ENCODE assay signal across 23 cellular contexts in the genomic region with DNA sequence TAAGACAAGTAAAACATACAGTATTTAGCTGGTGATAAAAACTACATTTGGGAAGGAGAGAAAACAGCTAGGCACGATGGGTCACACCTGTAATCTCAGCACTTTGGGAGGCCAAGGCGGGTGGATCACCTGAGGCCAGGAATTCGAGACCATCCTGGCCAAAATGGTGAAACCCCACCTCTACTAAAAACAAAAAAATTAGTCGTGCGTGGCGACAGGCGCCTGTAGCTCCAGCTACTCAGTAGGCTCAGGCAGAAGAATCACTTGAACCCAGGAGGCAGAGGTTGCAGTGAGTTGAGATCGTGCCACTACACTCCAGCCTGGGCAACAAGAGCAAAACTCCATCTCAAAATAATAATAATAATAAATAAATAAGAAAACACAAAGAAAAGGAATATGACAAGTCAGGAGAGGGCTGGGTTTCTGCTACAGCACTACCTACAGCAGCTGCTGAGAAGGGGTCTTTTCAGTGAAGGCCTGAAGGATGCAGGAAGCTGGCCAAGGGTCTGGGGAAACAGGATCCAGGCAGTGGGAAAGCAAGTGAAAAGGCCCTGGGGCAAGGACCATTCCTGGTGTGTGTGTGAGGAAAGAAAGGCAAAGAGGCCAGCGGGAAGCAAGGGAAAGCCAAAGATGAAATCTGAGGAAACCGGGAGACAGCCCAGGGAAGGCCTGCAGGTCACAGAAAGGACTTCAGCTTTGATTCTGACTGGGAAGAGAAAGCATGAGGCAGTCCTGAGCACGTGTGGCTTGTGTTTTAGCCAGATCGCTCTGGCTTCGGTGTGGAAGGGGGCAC. TPM values are rescaled to one million over a fixed set of nuclear protein-coding genes. Genes with fewer than 3 reads are reported as not detected.
DNase-seq lines count a peak whose midpoint lies in the region; ATAC-seq and TF ChIP-seq lines count a peak whose summit lies in the region.
"Had no signal": no experiment of that assay in that cellular context is flagged by ENCODE, and none has a peak within 500 bp of the region (broad histone marks: within the 10 kb centered on the region; RNA-seq: fewer than 3 reads in every experiment).

No MANE protein-coding gene starts in this region.

- H4K8ac ChIP-seq in IMR-90 (ENCODE audit: low read depth in 2 of 2, low read length in 2 of 2): no peak overlapping the region

- peaks cover 11% of the 10 kb centered on the region for H3K36me3 ChIP-seq in IMR-90 (ENCODE audit: control insufficient read depth, insufficient read depth, low read length)
- peaks cover 18% of the 10 kb centered on the region for H3K36me3 ChIP-seq in left ventricle myocardium inferior
- no peaks in the 10 kb centered on the region for H3K36me3 ChIP-seq in gastrocnemius medialis
- H3K36me3 ChIP-seq: ovary had no signal

- no peak overlapping the region for H2BK20ac ChIP-seq in IMR-90 (ENCODE audit: low read depth, low read length)

- BruUV-seq in IMR-90 (replicated peaks; lab: Mats Ljungman, UMichigan): no TSS peak

- H4K91ac ChIP-seq in IMR-90 (ENCODE audit: insufficient read depth, low read depth, low read length): no peak overlapping the region

- H3K18ac ChIP-seq in IMR-90 (ENCODE audit: low read depth, low read length): no peak overlapping the region

- H3K36me3 Mint-ChIP-seq in activated naive CD4-positive, alpha-beta T cell treated with anti-CD3 and anti-CD28 coated beads for 36 hours (ENCODE audit: low read depth): peaks cover 2% of the 10 kb centered on the region
- H3K36me3 Mint-ChIP-seq in T-cell: peaks cover 31% of the 10 kb centered on the region

- CTCF ChIA-PET in activated naive CD4-positive, alpha-beta T cell treated with anti-CD3 and anti-CD28 coated beads for 36 hours (lab: Charles Lee): interaction anchor here (1.0 to 2.6 kb wide), 2 partner anchors 17 to 69 kb away, joined by 4 to 11 read pairs; no protein-coding TSS in a partner anchor
- CTCF ChIA-PET in IMR-90 (lab: Yijun Ruan, JAX): interaction anchor here (0.7 kb wide), 1 partner anchor 71 kb away, joined by 5 read pairs; no protein-coding TSS in a partner anchor
- CTCF ChIA-PET in T-cell (lab: Charles Lee): no interaction called here

- H4K20me1 ChIP-seq in IMR-90 (ENCODE audit: insufficient read depth, low read length): peaks cover 83% of the 10 kb centered on the region

- peaks cover 37 to 88% of the 10 kb centered on the region in 2 experiments for H3K79me1 ChIP-seq in IMR-90 (ENCODE audit: low read depth in 1 of 2, low read length in 2 of 2)

- ATAC-seq in IMR-90 (ENCODE audit: low read depth) (no peak), gastrocnemius medialis (peak in 1 of 2 donors; percentile 22), T-cell (replicated peaks in 1 of 4) (no peak)
- ATAC-seq: activated CD8-positive, alpha-beta T cell treated with anti-CD3 and anti-CD28 coated beads, Interleukin-2, amount 10 ng/mL, durations not matched to agents 7 days and 5 days; activated T-cell treated with anti-CD3 and anti-CD28 coated beads, Interleukin-2, amount 50 U/mL, for 4 hours; lower lobe of right lung had no signal

- no peak overlapping the region for H3K9ac ChIP-seq in IMR-90 (ENCODE audit: low read depth, low read length)

- H3K27ac ChIP-seq in IMR-90 (ENCODE audit: insufficient read depth, low read length) (no peak overlapping the region), left ventricle myocardium inferior (replicated peaks) (peak overlapping the region; percentile 88), gastrocnemius medialis (peak overlapping the region; percentile 14 to 76 (median 65))
- H3K27ac ChIP-seq: lower lobe of right lung, ovary, sigmoid colon, SJSA1 had no signal

- peaks cover 52% of the 10 kb centered on the region for H3K4me1 Mint-ChIP-seq in activated naive CD4-positive, alpha-beta T cell treated with anti-CD3 and anti-CD28 coated beads for 36 hours (ENCODE audit: low read depth)
- H3K4me1 Mint-ChIP-seq in T-cell: peaks cover 66 to 80% (median 77%) of the 10 kb centered on the region in 3 donors

- H2AK9ac ChIP-seq in IMR-90 (replicated peaks; ENCODE audit: low read depth, low read length, poor library complexity): no peak overlapping the region

- H3K27ac Mint-ChIP-seq in activated naive CD4-positive, alpha-beta T cell treated with anti-CD3 and anti-CD28 coated beads for 36 hours: peak overlapping the region; percentile 6
- no peak overlapping the region for H3K27ac Mint-ChIP-seq in T-cell

- dilution Hi-C loops in IMR-90 (cut with HindIII; ENCODE audit: low sequenced_read_pairs, unreplicated experiment): no loop called here

- peak overlapping the region; percentile 13 for H2AFZ ChIP-seq in IMR-90 (replicated peaks; ENCODE audit: low read length, poor library complexity)
- H2AFZ ChIP-seq: PC-9 had no signal

- POLR2A ChIA-PET in IMR-90 (lab: Charles Lee; ENCODE audit: unreplicated experiment) (no interaction called here), T-cell (lab: Charles Lee) (interaction anchor here in 1 of 2 donors (0.6 to 1.1 kb wide), 2 partner anchors 9 to 41 kb away, joined by 3 to 4 read pairs; no protein-coding TSS in a partner anchor)

- H2BK15ac ChIP-seq in IMR-90 (ENCODE audit: low read depth, low read length): no peak overlapping the region

- H3K9me3 Mint-ChIP-seq in activated naive CD4-positive, alpha-beta T cell treated with anti-CD3 and anti-CD28 coated beads for 36 hours: no peaks in the 10 kb centered on the region
- no peaks in the 10 kb centered on the region for H3K9me3 Mint-ChIP-seq in T-cell
- H3K9me3 Mint-ChIP-seq: activated T-cell treated with anti-CD3 and anti-CD28 coated beads, Interleukin-2, amount 50 U/mL, for 4 hours; stimulated activated naive CD8-positive, alpha-beta T cell treated with anti-CD3 and anti-CD28 coated beads, Interleukin-15, Interleukin-2, amounts not matched to agents 100 ng/mL and 50 ng/mL, for 24 hours had no signal

- no peak overlapping the region for H3K4me3 ChIP-seq in IMR-90 (ENCODE audit: insufficient read depth, low read depth, low read length)
- no peak overlapping the region for H3K4me3 ChIP-seq in left ventricle myocardium inferior
- H3K4me3 ChIP-seq in gastrocnemius medialis: no peak overlapping the region
- H3K4me3 ChIP-seq: HAP-1, lower lobe of right lung, ovary, PC-9, sigmoid colon, SJSA1 had no signal

- no peak overlapping the region for H2BK120ac ChIP-seq in IMR-90 (ENCODE audit: low read depth, low read length)

- no peak overlapping the region for H4K5ac ChIP-seq in IMR-90 (ENCODE audit: low read depth, low read length)

- H3K4me3 Mint-ChIP-seq in activated naive CD4-positive, alpha-beta T cell treated with anti-CD3 and anti-CD28 coated beads for 36 hours: no peak overlapping the region
- no peak overlapping the region for H3K4me3 Mint-ChIP-seq in T-cell
- H3K4me3 Mint-ChIP-seq: activated CD8-positive, alpha-beta T cell treated with anti-CD3 and anti-CD28 coated beads, Interleukin-2, amount 10 ng/mL, durations not matched to agents 7 days and 5 days; activated T-cell treated with anti-CD3 and anti-CD28 coated beads, Interleukin-2, amount 50 U/mL, for 4 hours; stimulated activated naive CD8-positive, alpha-beta T cell treated with anti-CD3 and anti-CD28 coated beads, Interleukin-15, Interleukin-2, amounts not matched to agents 100 ng/mL and 50 ng/mL, for 24 hours had no signal

- H3K9me1 ChIP-seq in IMR-90 (ENCODE audit: insufficient read depth, low read length): peaks cover 8% of the 10 kb centered on the region

- H3K56ac ChIP-seq in IMR-90 (ENCODE audit: extremely low read depth, insufficient read depth, low read length): no peak overlapping the region

- H3K14ac ChIP-seq in IMR-90 (replicated peaks; ENCODE audit: low read depth, low read length): no peak overlapping the region

- 83% methylated on average over 3 of the region's 13 CpGs; no CpG with 5 or more reads in 1 of the 2 experiments for WGBS in IMR-90 (ENCODE audit: extremely low coverage in 2 of 2, insufficient read length in 1 of 2), 2 experiments

- no peaks in the 10 kb centered on the region for H3K27me3 ChIP-seq in IMR-90 (ENCODE audit: control insufficient read depth, insufficient read depth, low read length)
- H3K27me3 ChIP-seq in left ventricle myocardium inferior (ENCODE audit: low read depth): no peaks in the 10 kb centered on the region
- H3K27me3 ChIP-seq in gastrocnemius medialis: no peaks in the 10 kb centered on the region
- H3K27me3 ChIP-seq: ovary, sigmoid colon, SJSA1 had no signal

- H3K27me3 Mint-ChIP-seq in activated naive CD4-positive, alpha-beta T cell treated with anti-CD3 and anti-CD28 coated beads for 36 hours (ENCODE audit: low read depth): no peaks in the 10 kb centered on the region
- no peaks in the 10 kb centered on the region for H3K27me3 Mint-ChIP-seq in T-cell
- H3K27me3 Mint-ChIP-seq: stimulated activated naive CD8-positive, alpha-beta T cell treated with anti-CD3 and anti-CD28 coated beads, Interleukin-15, Interleukin-2, amounts not matched to agents 100 ng/mL and 50 ng/mL, for 24 hours had no signal

- no peak for DNase-seq in activated naive CD4-positive, alpha-beta T cell treated with anti-CD3 and anti-CD28 coated beads for 36 hours
- DNase-seq in activated naive CD4-positive, alpha-beta T cell (lab: John Stamatoyannopoulos, UW): no peak
- DNase-seq in IMR-90 (no peak), left ventricle myocardium inferior (no peak), gastrocnemius medialis (no peak), T-cell (no peak), NCI-H2227 treated with DMSO at 0.1 percent for 48 hours (lab: John Stamatoyannopoulos, UW) (no peak), OCI-M2 (lab: John Stamatoyannopoulos, UW; ENCODE audit: unreplicated experiment) (no peak)
- DNase-seq: activated CD8-positive, alpha-beta T cell treated with anti-CD3 and anti-CD28 coated beads, Interleukin-2, amount 10 ng/mL, durations not matched to agents 7 days and 5 days; activated T-cell treated with anti-CD3 and anti-CD28 coated beads, Interleukin-2, amount 50 U/mL, for 4 hours; central memory CD4-positive, alpha-beta T cell; lower lobe of right lung; MM.1S; NCI-H226; NCI-H82; ovary; PC-9; sigmoid colon had no signal

- no peak overlapping the region for H3K23ac ChIP-seq in IMR-90 (ENCODE audit: low read depth, low read length)

- intact Hi-C loops in activated naive CD4-positive, alpha-beta T cell treated with anti-CD3 and anti-CD28 coated beads for 36 hours (cut with micrococcal nuclease): no loop called here
- intact Hi-C loops in IMR-90 (cut with micrococcal nuclease): no loop called here
- intact Hi-C loops in left ventricle myocardium inferior (cut with micrococcal nuclease): no loop called here
- intact Hi-C loops in gastrocnemius medialis (cut with DNase I; ENCODE audit: low total_unique reads): loop anchor here (5.0 kb wide), 2 partner anchors 36 to 209 kb away; a partner anchor contains a TSS

- peaks cover 3% of the 10 kb centered on the region; the same call in 1 of the 2 replicates for H3K4me1 ChIP-seq in IMR-90 (ENCODE audit: control insufficient read depth, insufficient read depth, low read length)
- peaks cover 88% of the 10 kb centered on the region for H3K4me1 ChIP-seq in left ventricle myocardium inferior
- peaks cover 45 to 52% of the 10 kb centered on the region in 2 donors for H3K4me1 ChIP-seq in gastrocnemius medialis

- no peak for TF ChIP-seq RAD21 in IMR-90 (IDR thresholded peaks at IDR 0.05; ENCODE audit: low read length)

- H3K4me2 ChIP-seq in IMR-90 (ENCODE audit: low read depth, low read length): no peak overlapping the region

- no peak for TF ChIP-seq POLR2A in IMR-90 (IDR thresholded peaks at IDR 0.05; ENCODE audit: low read depth, low read length)
- TF ChIP-seq POLR2A in gastrocnemius medialis (IDR thresholded peaks at IDR 0.05): no peak

- no peak overlapping the region for H2AK5ac ChIP-seq in IMR-90 (ENCODE audit: low read depth, low read length)

- in situ Hi-C loops in IMR-90 (cut with MboI; ENCODE audit: low sequenced_read_pairs) (no loop called here), gastrocnemius medialis (cut with MboI; ENCODE audit: low sequenced_read_pairs in 4 of 4) (no loop called here)

- no peak for TF ChIP-seq CTCF in IMR-90 (conservative IDR thresholded peaks at IDR 0.05; ENCODE audit: low read depth, low read length)
- no peak for TF ChIP-seq CTCF in left ventricle myocardium inferior (IDR thresholded peaks at IDR 0.05; ENCODE audit: borderline replicate concordance)
- TF ChIP-seq CTCF in gastrocnemius medialis (IDR thresholded peaks at IDR 0.05 in 4 of 5, conservative IDR thresholded peaks at IDR 0.05 in 1 of 5): no peak

- no peaks in the 10 kb centered on the region for H3K9me3 ChIP-seq in IMR-90 (ENCODE audit: control insufficient read depth, insufficient read depth, low read length)
- no peaks in the 10 kb centered on the region for H3K9me3 ChIP-seq in left ventricle myocardium inferior (replicated peaks)
- no peaks in the 10 kb centered on the region for H3K9me3 ChIP-seq in gastrocnemius medialis
- H3K9me3 ChIP-seq: HAP-1, lower lobe of right lung, ovary, sigmoid colon, SJSA1 had no signal

- no peak overlapping the region for H2BK5ac ChIP-seq in IMR-90 (ENCODE audit: low read depth, low read length, poor library complexity, severe bottlenecking)

- H3K4ac ChIP-seq in IMR-90 (ENCODE audit: low read depth, low read length): no peak overlapping the region

RNA-seq across cellular contexts. Expression of a gene that starts 10.6 kb away (rescaled TPM):
- 10 to 100 TPM; 36.9 to 41.3 TPM for total RNA-seq in activated naive CD4-positive, alpha-beta T cell treated with anti-CD3 and anti-CD28 coated beads for 36 hours
- total RNA-seq in IMR-90 (2012; rRNA removed): 70.3 and 70.4 TPM in 2 replicates
- 45.9 and 59.0 TPM in 2 replicates for polyA plus RNA-seq in IMR-90 (2012; rRNA removed)
- polyA plus RNA-seq in IMR-90 (2012; cell fraction: cytosol; rRNA removed): 51.7 and 95.2 TPM in 2 replicates
- 75.3 and 106 TPM in 2 replicates for polyA plus RNA-seq in IMR-90 (2012; cell fraction: nucleus; rRNA removed; ENCODE audit: low replicate concordance)
- total RNA-seq in left ventricle myocardium inferior: 72.5 TPM
- total RNA-seq in gastrocnemius medialis: 10 to 100 TPM; 28.8 to 44.3 (median 38.5) TPM
- total RNA-seq in T-cell: 100 to 1,000 TPM; 122 to 142 (median 131) TPM

RNA-seq across cellular contexts. Expression of a gene that starts 38.8 kb away (rescaled TPM):
- 1 to 10 TPM; 5.8 to 7.5 TPM for total RNA-seq in activated naive CD4-positive, alpha-beta T cell treated with anti-CD3 and anti-CD28 coated beads for 36 hours
- total RNA-seq in IMR-90 (2012; rRNA removed) (18.3 and 25.6 TPM in 2 replicates), left ventricle myocardium inferior (23.8 TPM), gastrocnemius medialis (10 to 100 TPM; 20.2 to 26.8 (median 22.6) TPM), T-cell (10 to 100 TPM; 11.9 to 23.5 (median 20.4) TPM)
- 9.4 and 11.6 TPM in 2 replicates for polyA plus RNA-seq in IMR-90 (2012; rRNA removed)
- polyA plus RNA-seq in IMR-90 (2012; cell fraction: cytosol; rRNA removed): 12.5 and 22.4 TPM in 2 replicates
- 11.9 and 26.2 TPM in 2 replicates for polyA plus RNA-seq in IMR-90 (2012; cell fraction: nucleus; rRNA removed; ENCODE audit: low replicate concordance)

RNA-seq across cellular contexts. Expression of a gene that starts 39.0 kb away (rescaled TPM):
- total RNA-seq in activated naive CD4-positive, alpha-beta T cell treated with anti-CD3 and anti-CD28 coated beads for 36 hours: not detected
- not detected in 2 replicates for total RNA-seq in IMR-90 (2012; rRNA removed)
- polyA plus RNA-seq in IMR-90 (2012; rRNA removed): 0.05 TPM in 1 of 2 replicates, not detected in the other
- not detected in 2 replicates for polyA plus RNA-seq in IMR-90 (2012; cell fraction: cytosol; rRNA removed)
- 0.10 and 0.23 TPM in 2 replicates for polyA plus RNA-seq in IMR-90 (2012; cell fraction: nucleus; rRNA removed; ENCODE audit: low replicate concordance)
- 0.14 TPM for total RNA-seq in left ventricle myocardium inferior
- total RNA-seq in gastrocnemius medialis: not detected
- total RNA-seq in T-cell: under 1 TPM in 2 of 5 donors, not detected in 3; 0.16 to 0.32 TPM
- total RNA-seq: activated CD8-positive, alpha-beta T cell treated with anti-CD3 and anti-CD28 coated beads, Interleukin-2, amount 10 ng/mL, durations not matched to agents 7 days and 5 days; activated T-cell treated with anti-CD3 and anti-CD28 coated beads, Interleukin-2, amount 50 U/mL, for 4 hours; SJSA1; T-helper 2 cell treated with Interferon-gamma antibody and Interleukin-4, amounts not matched to agents 100 ng/mL and 5 ng/mL, for 36 hours had no signal
- polyA plus RNA-seq: BJ had no signal

Comparison
In these comparisons a context has a peak if more than half of its experiments do, and no peak if none do; other contexts are left out.
1. CTCF ChIA-PET loops: an anchor here in activated naive CD4-positive, alpha-beta T cell treated with anti-CD3 and anti-CD28 coated beads for 36 hours (1.0 to 2.6 kb wide) and IMR-90 (0.7 kb wide); none called in T-cell.